8 cellular contexts compared by ENCODE assay signal in the genomic region with DNA sequence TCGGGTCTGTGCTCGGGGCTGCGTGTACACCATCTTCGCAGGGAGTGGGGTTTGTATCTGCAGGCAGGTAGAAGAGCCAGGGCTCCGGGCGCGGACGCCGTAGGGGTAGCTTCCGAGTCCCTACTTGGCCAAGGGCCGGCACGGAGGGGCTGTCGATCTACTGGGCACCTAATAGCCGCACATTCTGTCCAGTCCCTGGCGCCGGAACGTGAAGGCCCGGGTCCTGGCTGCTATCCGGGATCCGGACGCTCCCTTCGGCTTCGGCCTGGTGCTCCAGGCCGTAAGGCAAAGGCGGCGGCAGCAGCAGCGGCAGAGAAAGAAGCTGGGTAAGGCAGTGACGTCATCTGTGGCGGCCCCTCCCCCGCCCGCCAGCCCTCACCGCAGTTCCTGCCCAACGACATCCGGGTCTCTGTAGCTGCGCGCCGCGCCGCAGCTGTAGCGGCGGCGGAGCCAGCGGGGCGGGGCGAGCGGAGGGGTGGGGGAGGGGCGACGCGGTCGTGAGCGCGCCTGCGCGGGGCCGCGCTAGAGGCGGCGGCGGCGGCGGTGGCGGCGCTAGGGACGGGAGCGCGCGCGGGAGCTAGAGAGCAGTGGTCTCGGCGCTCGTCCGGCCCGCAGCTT. TPM values are rescaled to one million over a fixed set of nuclear protein-coding genes. Genes with fewer than 3 reads are reported as not detected.
DNase-seq lines count a peak whose midpoint lies in the region; ATAC-seq lines count a peak whose summit lies in the region.

A gene (plus strand): TSS at position 525 of the 618 bp plus-strand sequence. CDS start 33,483 bp downstream, outside the sequence.

- H3K27me3 Mint-ChIP-seq in effector memory CD8-positive, alpha-beta T cell: no peaks in the 10 kb centered on the region
- no peaks in the 10 kb centered on the region for H3K27me3 Mint-ChIP-seq in memory B cell

- peaks cover 27% of the 10 kb centered on the region for H3K36me3 Mint-ChIP-seq in effector memory CD8-positive, alpha-beta T cell (ENCODE audit: insufficient read depth)
- no peaks in the 10 kb centered on the region for H3K36me3 Mint-ChIP-seq in memory B cell

- H3K4me1 Mint-ChIP-seq in effector memory CD8-positive, alpha-beta T cell (ENCODE audit: low read depth in 2 of 2): peaks cover 22 to 51% of the 10 kb centered on the region in 2 donors
- H3K4me1 Mint-ChIP-seq in memory B cell: peaks cover 18% of the 10 kb centered on the region

- H3K9me3 Mint-ChIP-seq in effector memory CD8-positive, alpha-beta T cell: no peaks in the 10 kb centered on the region
- no peaks in the 10 kb centered on the region for H3K9me3 Mint-ChIP-seq in memory B cell

- DNase-seq in COLO668 (lab: John Stamatoyannopoulos, UW; ENCODE audit: unreplicated experiment): peak; percentile 98
- peak; percentile 84 for DNase-seq in HT-29 (ENCODE audit: low spot score)
- peak; percentile 83 for DNase-seq in NOMO-1 treated with DMSO at 0.1 percent for 48 hours (lab: John Stamatoyannopoulos, UW; ENCODE audit: unreplicated experiment)
- peak; percentile 89 to 91 for DNase-seq in activated CD8-positive, alpha-beta memory T cell treated with anti-CD3 and anti-CD28 coated beads for 4 hours (ENCODE audit: low read depth in 2 of 2)
- DNase-seq in effector memory CD8-positive, alpha-beta T cell: peak; percentile 90 to 92 (median 90)
- DNase-seq in memory B cell (ENCODE audit: low spot score in 2 of 2): peak; percentile 85 to 94
- DNase-seq in stimulated activated CD8-positive, alpha-beta memory T cell treated with anti-CD3 and anti-CD28 coated beads, Interleukin-12 subunit alpha, Interleukin-12 subunit beta, amount 100 ng/mL, for 1 hour (ENCODE audit: low read depth): peak; percentile 89

- ATAC-seq in GM21360 (IDR thresholded peaks at IDR 0.05; ENCODE audit: unreplicated experiment) (peak; percentile 74), memory B cell (ENCODE audit: low read depth) (peak; percentile 74)
- peak; percentile 77 for ATAC-seq in effector memory CD8-positive, alpha-beta T cell (replicated peaks)

- H3K27ac Mint-ChIP-seq in effector memory CD8-positive, alpha-beta T cell: peak within 1 kb of the TSS; percentile 96 to 100
- peak within 1 kb of the TSS; percentile 99 for H3K27ac Mint-ChIP-seq in memory B cell

- H3K4me3 Mint-ChIP-seq in effector memory CD8-positive, alpha-beta T cell: peak within 1 kb of the TSS; percentile 85 to 97
- H3K4me3 Mint-ChIP-seq in memory B cell: peak within 1 kb of the TSS; percentile 95

RNA-seq across cellular contexts. Expression of the gene that starts here (rescaled TPM):
- 14.1 and 15.8 TPM in 2 replicates for total RNA-seq in HT-29 (2014; rRNA removed; shearing (Covaris generic))

Comparison
In these comparisons a context has a peak if more than half of its experiments do, and no peak if none do; other contexts are left out.
1. Peak in every context shown above with its lines: DNase-seq and ATAC-seq.